In genomic region chr3:31319332-31319731, GRCh38 we compare ENCODE assay signal across 5 cellular contexts.
"Had no signal": no experiment of that assay in that cellular context is flagged by ENCODE, and none has a peak within 500 bp of the region (broad histone marks: within the 10 kb centered on the region; RNA-seq: fewer than 3 reads in every experiment).

No MANE protein-coding gene starts in this region.

- H3K4me2 ChIP-seq: GM23338 had no signal

- H2AFZ ChIP-seq: GM23338 had no signal

- DNase-seq: H9, HCEC 1CT, IMR-90 had no signal

- ATAC-seq: GM23338, K562 had no signal

- H3K4me3 ChIP-seq: GM23338, K562 had no signal
